Comparison of ENCODE assay signal across 21 cellular contexts in the genomic region with DNA sequence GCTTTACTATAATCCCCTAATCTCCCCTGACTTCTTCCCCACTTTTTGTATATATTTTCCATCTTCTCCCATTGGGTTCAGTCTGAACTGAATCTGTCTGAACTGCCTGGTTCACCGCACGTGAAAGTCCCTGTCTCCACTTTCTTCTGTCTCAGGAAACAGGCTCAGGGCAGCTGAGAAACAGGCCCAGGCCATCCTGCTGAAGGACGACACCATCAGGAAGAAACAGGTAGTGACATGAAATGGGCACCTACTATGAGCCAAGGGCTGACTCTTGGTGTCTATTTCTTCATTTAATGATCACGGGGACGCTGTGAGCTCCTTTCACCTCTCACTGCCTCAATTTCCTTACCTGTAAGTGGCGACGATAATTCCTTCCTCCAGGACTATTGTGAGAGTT.
DNase-seq lines count a peak whose midpoint lies in the region; ATAC-seq, FAIRE-seq and TF ChIP-seq lines count a peak whose summit lies in the region.
"Had no signal": no experiment of that assay in that cellular context is flagged by ENCODE, and none has a peak within 500 bp of the region (broad histone marks: within the 10 kb centered on the region; RNA-seq: fewer than 3 reads in every experiment).

No MANE protein-coding gene starts in this region.

- TF ChIP-seq CTCF in HepG2 (CRISPR knock-in tag; IDR thresholded peaks at IDR 0.05), result 0 out of 2 replicates have a peak, but pooled peaks have one; percentile 19
- TF ChIP-seq CTCF in right lobe of liver (IDR thresholded peaks at IDR 0.05), result no peak
- peak; percentile 25 for TF ChIP-seq CTCF in foreskin keratinocyte (conservative IDR thresholded peaks at IDR 0.05)
- TF ChIP-seq CTCF in type B pancreatic cell (conservative IDR thresholded peaks at IDR 0.05), result peak; percentile 43

- no peaks in the 10 kb centered on the region for H3K36me3 Mint-ChIP-seq in type B pancreatic cell
- no peaks in the 10 kb centered on the region for H3K36me3 Mint-ChIP-seq in activated naive CD4-positive, alpha-beta T cell treated with anti-CD3 and anti-CD28 coated beads, Interleukin-2, amount 10 ng/mL, durations not matched to agents 7 days and 5 days
- H3K36me3 Mint-ChIP-seq: mesothelial cell of epicardium had no signal

- no peak overlapping the region for H3K4me2 ChIP-seq in HepG2 (ENCODE audit: low read depth, low read length)

- H4K20me1 ChIP-seq in HepG2 (ENCODE audit: insufficient read depth, low read length), result no peaks in the 10 kb centered on the region

- TF ChIP-seq RAD21 in HepG2 (CRISPR knock-in tag; IDR thresholded peaks at IDR 0.05), result no peak

- H3K27ac ChIP-seq in HepG2 (ENCODE audit: extremely low read length, insufficient read depth, low read length) (no peak overlapping the region), right lobe of liver (no peak overlapping the region), SJSA1 (peak overlapping the region; percentile 52), foreskin keratinocyte (no peak overlapping the region)
- H3K27ac ChIP-seq: ascending aorta had no signal

- in situ Hi-C loops in HepG2 (cut with HindIII; ENCODE audit: extremely low pct_ligation_motif_present, low pct_unique_long_range_greater_than_20kb), result no loop called here

- FAIRE-seq in HepG2 (lab: Jason Lieb, UNC), result no peak
- FAIRE-seq: GM12892, H54, kidney had no signal

- H3K36me3 ChIP-seq in HepG2 (replicated peaks in 1 of 2; ENCODE audit: control insufficient read depth in 1 of 2, insufficient read depth in 2 of 2, low read length in 2 of 2) (no peaks in the 10 kb centered on the region), right lobe of liver (no peaks in the 10 kb centered on the region), SJSA1 (no peaks in the 10 kb centered on the region)
- H3K36me3 ChIP-seq: ascending aorta had no signal

- no peak overlapping the region for H3K27ac Mint-ChIP-seq in type B pancreatic cell
- H3K27ac Mint-ChIP-seq in activated naive CD4-positive, alpha-beta T cell treated with anti-CD3 and anti-CD28 coated beads, Interleukin-2, amount 10 ng/mL, durations not matched to agents 7 days and 5 days, result no peak overlapping the region
- H3K27ac Mint-ChIP-seq: activated CD4-positive, alpha-beta T cell treated with anti-CD3 and anti-CD28 coated beads, Interleukin-2, amount 10 ng/mL, durations not matched to agents 24 days and 14 days; mesothelial cell of epicardium had no signal

- TF ChIP-seq EP300 in HepG2 (IDR thresholded peaks at IDR 0.05; ENCODE audit: low read depth in 2 of 2, low read length in 2 of 2) (no peak), HepG2 (CRISPR knock-in tag; IDR thresholded peaks at IDR 0.05; ENCODE audit: borderline replicate concordance) (no peak)

- no TSS peak for BruUV-seq in HepG2 (replicated peaks; lab: Mats Ljungman, UMichigan)

- CTCF ChIA-PET in HepG2 (lab: Yijun Ruan, JAX; ENCODE audit: low intra/inter-chr PET ratio, low total read pairs), result no interaction called here
- CTCF ChIA-PET in activated naive CD4-positive, alpha-beta T cell treated with anti-CD3 and anti-CD28 coated beads, Interleukin-2, amount 10 ng/mL, durations not matched to agents 7 days and 5 days (lab: Charles Lee), result no interaction called here

- H3K9ac ChIP-seq in HepG2 (ENCODE audit: insufficient read depth, low read depth, low read length), result no peak overlapping the region

- intact Hi-C loops in HepG2 (cut with micrococcal nuclease; ENCODE audit: unreplicated experiment) (no loop called here), right lobe of liver (cut with DNase I) (no loop called here)

- no peak; the same call in 2 of the 3 replicates for ATAC-seq in HepG2
- no peak for ATAC-seq in right lobe of liver
- no peak for ATAC-seq in foreskin keratinocyte

- no peaks in the 10 kb centered on the region for H3K27me3 Mint-ChIP-seq in type B pancreatic cell
- H3K27me3 Mint-ChIP-seq in activated naive CD4-positive, alpha-beta T cell treated with anti-CD3 and anti-CD28 coated beads, Interleukin-2, amount 10 ng/mL, durations not matched to agents 7 days and 5 days, result no peaks in the 10 kb centered on the region
- H3K27me3 Mint-ChIP-seq: activated CD4-positive, alpha-beta T cell treated with anti-CD3 and anti-CD28 coated beads, Interleukin-2, amount 10 ng/mL, durations not matched to agents 24 days and 14 days had no signal

- no peaks in the 10 kb centered on the region for H3K9me3 ChIP-seq in HepG2 (ENCODE audit: low read length)
- H3K9me3 ChIP-seq in right lobe of liver, result no peaks in the 10 kb centered on the region
- no peaks in the 10 kb centered on the region for H3K9me3 ChIP-seq in SJSA1 (replicated peaks)
- H3K9me3 ChIP-seq: ascending aorta had no signal

- no peak for TF ChIP-seq POLR2A in HepG2 (IDR thresholded peaks at IDR 0.05; ENCODE audit: insufficient read depth in 1 of 2, low read depth in 2 of 2, low read length in 2 of 2)
- no peak for TF ChIP-seq POLR2A in right lobe of liver (IDR thresholded peaks at IDR 0.05)

- POLR2A ChIA-PET in HepG2 (lab: Yijun Ruan, JAX), result no interaction called here

- H3K79me2 ChIP-seq in HepG2 (ENCODE audit: insufficient read depth, low read length), result no peaks in the 10 kb centered on the region

- no peaks in the 10 kb centered on the region for H3K9me3 Mint-ChIP-seq in type B pancreatic cell
- peaks cover 2% of the 10 kb centered on the region for H3K9me3 Mint-ChIP-seq in activated naive CD4-positive, alpha-beta T cell treated with anti-CD3 and anti-CD28 coated beads, Interleukin-2, amount 10 ng/mL, durations not matched to agents 7 days and 5 days
- H3K9me3 Mint-ChIP-seq: activated CD4-positive, alpha-beta T cell treated with anti-CD3 and anti-CD28 coated beads, Interleukin-2, amount 10 ng/mL, durations not matched to agents 24 days and 14 days; mesothelial cell of epicardium had no signal

- H3K4me3 ChIP-seq in HepG2 (replicated peaks in 1 of 3; ENCODE audit: insufficient read depth in 1 of 3, low read depth in 2 of 3, low read length in 3 of 3), result no peak overlapping the region
- no peak overlapping the region for H3K4me3 ChIP-seq in right lobe of liver
- H3K4me3 ChIP-seq in SJSA1, result no peak overlapping the region
- H3K4me3 ChIP-seq: ascending aorta had no signal

- H3K4me1 Mint-ChIP-seq in type B pancreatic cell (ENCODE audit: unreplicated experiment), result peaks cover 12% of the 10 kb centered on the region
- H3K4me1 Mint-ChIP-seq in activated naive CD4-positive, alpha-beta T cell treated with anti-CD3 and anti-CD28 coated beads, Interleukin-2, amount 10 ng/mL, durations not matched to agents 7 days and 5 days, result no peaks in the 10 kb centered on the region
- H3K4me1 Mint-ChIP-seq: mesothelial cell of epicardium had no signal

- DNase-seq in HepG2 (ENCODE audit: low spot score), result no peak
- DNase-seq in right lobe of liver, result no peak
- DNase-seq in SJSA1 (ENCODE audit: low read depth in 1 of 2, low spot score in 2 of 2), result no peak
- DNase-seq in foreskin keratinocyte, result no peak
- DNase-seq in type B pancreatic cell (ENCODE audit: extremely low spot score, unreplicated experiment), result no peak
- no peak for DNase-seq in NCI-H748 treated with DMSO at 0.1 percent for 48 hours (lab: John Stamatoyannopoulos, UW)
- DNase-seq in NCI-H2227 (lab: John Stamatoyannopoulos, UW; ENCODE audit: unreplicated experiment), result no peak
- no peak for DNase-seq in activated naive CD4-positive, alpha-beta T cell treated with anti-CD3 and anti-CD28 coated beads, Interleukin-2, amount 10 ng/mL, durations not matched to agents 7 days and 5 days
- DNase-seq: activated CD4-positive, alpha-beta T cell treated with anti-CD3 and anti-CD28 coated beads, Interleukin-2, amount 10 ng/mL, durations not matched to agents 24 days and 14 days; activated naive CD4-positive, alpha-beta T cell; cortex of kidney; erythroblast; kidney; NCI-H1092 treated with DMSO at 0.1 percent for 48 hours; NCI-H226; SHP77; stimulated activated CD4-positive, alpha-beta T cell treated with anti-CD3 and anti-CD28 coated beads, Interleukin-1b, Interleukin-23, amount 100 ng/mL, for 48 hours had no signal

- H3K4me3 Mint-ChIP-seq in type B pancreatic cell, result no peak overlapping the region
- no peak overlapping the region for H3K4me3 Mint-ChIP-seq in activated naive CD4-positive, alpha-beta T cell treated with anti-CD3 and anti-CD28 coated beads, Interleukin-2, amount 10 ng/mL, durations not matched to agents 7 days and 5 days
- H3K4me3 Mint-ChIP-seq: activated CD4-positive, alpha-beta T cell treated with anti-CD3 and anti-CD28 coated beads, Interleukin-2, amount 10 ng/mL, durations not matched to agents 24 days and 14 days; mesothelial cell of epicardium had no signal

- no peaks in the 10 kb centered on the region for H3K4me1 ChIP-seq in HepG2 (ENCODE audit: insufficient read depth, low read length)
- H3K4me1 ChIP-seq in right lobe of liver, result no peaks in the 10 kb centered on the region
- H3K4me1 ChIP-seq in SJSA1 (replicated peaks), result peaks cover 25% of the 10 kb centered on the region
- H3K4me1 ChIP-seq in foreskin keratinocyte, result no peaks in the 10 kb centered on the region

- 29% methylated on average over 7 of the region's 7 CpGs for WGBS in HepG2 (ENCODE audit: low lambda C conversion rate)
- 57% methylated on average over 7 of the region's 7 CpGs for WGBS in right lobe of liver (ENCODE audit: insufficient coverage, low coverage, low lambda C conversion rate, missing lambda C conversion rate)

- H2AFZ ChIP-seq in HepG2 (ENCODE audit: low read length), result no peak overlapping the region

- H3K27me3 ChIP-seq in HepG2 (ENCODE audit: control insufficient read depth in 1 of 2, insufficient read depth in 2 of 2, low read length in 2 of 2) (peaks cover 0 to 6% of the 10 kb centered on the region in 2 experiments; a peak in 1 of 5 replicates), right lobe of liver (no peaks in the 10 kb centered on the region), SJSA1 (replicated peaks) (no peaks in the 10 kb centered on the region), foreskin keratinocyte (no peaks in the 10 kb centered on the region)
- H3K27me3 ChIP-seq: ascending aorta had no signal

Comparison
In these comparisons a context has a peak if more than half of its experiments do, and no peak if none do; other contexts are left out.
1. CTCF ChIP-seq: peak in HepG2 (single experiment), foreskin keratinocyte (single experiment) and type B pancreatic cell (single experiment); none in right lobe of liver (0 of 4).